Comparison of ENCODE assay signal across 22 cellular contexts in the genomic region with DNA sequence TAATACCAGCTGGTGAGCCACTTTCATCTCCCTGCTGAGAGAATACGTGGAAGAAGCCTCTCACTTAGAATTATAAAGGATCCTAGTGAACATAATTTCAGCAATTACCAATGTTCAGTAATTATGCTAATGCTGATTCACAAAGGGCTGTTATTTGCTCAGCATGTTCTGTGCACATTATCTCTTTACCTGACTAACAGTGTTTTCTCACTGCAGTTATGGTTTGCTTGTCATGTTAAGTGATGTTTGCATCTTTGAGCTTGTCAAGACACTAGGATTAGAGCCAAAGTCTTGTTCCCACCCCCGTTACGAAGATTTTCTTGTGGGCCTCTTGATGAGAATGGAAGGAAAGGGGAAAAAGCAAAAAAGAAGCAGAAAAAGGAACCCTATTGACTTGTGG.
"Had no signal": no experiment of that assay in that cellular context is flagged by ENCODE, and none has a peak within 500 bp of the region (broad histone marks: within the 10 kb centered on the region; RNA-seq: fewer than 3 reads in every experiment).

No MANE protein-coding gene starts in this region.

- H3K27me3 ChIP-seq: pancreas, right lobe of liver, tibial artery, upper lobe of left lung, vagina had no signal

- ATAC-seq: heart left ventricle; left colon; left ventricle myocardium superior; natural killer cell treated with Interleukin-12 subunit alpha and Interleukin-12 subunit beta and Interleukin-15 and Interleukin-18, amount 100 ng/mL, for 72 hours; pancreas; right lobe of liver; stimulated activated effector memory CD8-positive, alpha-beta T cell treated with anti-CD3 and anti-CD28 coated beads, Interleukin-12 subunit alpha, Interleukin-12 subunit beta, amount 100 ng/mL, for 72 hours; stimulated activated naive CD8-positive, alpha-beta T cell treated with anti-CD3 and anti-CD28 coated beads, Interleukin-15, Interleukin-2, amounts not matched to agents 100 U/mL and 50 U/mL, for 24 hours had no signal

- DNase-seq: dorsolateral prefrontal cortex; effector CD8-positive, alpha-beta T cell; heart left ventricle; hippocampal formation; left colon; left ventricle myocardium superior; mesenchymal stem cell; midbrain; occipital lobe; pancreas; retina; right lobe of liver; stimulated activated CD4-positive, alpha-beta T cell treated with anti-CD3 and anti-CD28 coated beads, Interleukin-4, amount 100 ng/mL, for 1 hour; stimulated activated CD8-positive, alpha-beta memory T cell treated with anti-CD3 and anti-CD28 coated beads, Interleukin-4, amount 100 ng/mL, for 48 hours; stimulated activated naive CD8-positive, alpha-beta T cell treated with anti-CD3 and anti-CD28 coated beads, Interleukin-15, Interleukin-2, amounts not matched to agents 100 U/mL and 50 U/mL, for 24 hours; tibial artery; upper lobe of left lung had no signal

- H3K4me1 ChIP-seq: heart left ventricle, pancreas, prostate gland, right lobe of liver, upper lobe of left lung, vagina had no signal

- H3K36me3 ChIP-seq: heart left ventricle, pancreas, prostate gland, right lobe of liver, tibial artery, upper lobe of left lung, vagina had no signal

- H3K27ac ChIP-seq: dorsolateral prefrontal cortex, heart left ventricle, pancreas, prostate gland, right lobe of liver, tibial artery, upper lobe of left lung, vagina had no signal

- H3K9me3 ChIP-seq: heart left ventricle, pancreas, prostate gland, right lobe of liver, tibial artery, upper lobe of left lung, vagina had no signal

- H3K4me3 ChIP-seq: dorsolateral prefrontal cortex, heart left ventricle, lung, pancreas, prostate gland, right lobe of liver, tibial artery, upper lobe of left lung, vagina had no signal
